Comparison of ENCODE assay signal across 28 cellular contexts in genomic region chr15:39393575-39394335, GRCh38.
DNase-seq lines count a peak whose midpoint lies in the region; ATAC-seq, FAIRE-seq and TF ChIP-seq lines count a peak whose summit lies in the region.
"Had no signal": no experiment of that assay in that cellular context is flagged by ENCODE, and none has a peak within 500 bp of the region (broad histone marks: within the 10 kb centered on the region; RNA-seq: fewer than 3 reads in every experiment).

No MANE protein-coding gene starts in this region.

- peak; percentile 34 for DNase-seq in ELR (ENCODE audit: low read depth)
- peak; percentile 16 for DNase-seq in OCI-M1 (lab: John Stamatoyannopoulos, UW)
- peak; percentile 28 for DNase-seq in endothelial cell of umbilical vein (ENCODE audit: low read depth, low spot score)
- DNase-seq in small intestine: peak; percentile 80
- DNase-seq in activated CD4-positive, alpha-beta T cell treated with anti-CD3 and anti-CD28 coated beads for 36 hours: no peak
- no peak for DNase-seq in MG63
- no peak for DNase-seq in SHP77 (lab: John Stamatoyannopoulos, UW)
- DNase-seq: activated CD4-positive, alpha-beta T cell treated with anti-CD3 and anti-CD28 coated beads, Interleukin-2, amount 50 U/mL, for 4 hours; activated gamma-delta T cell treated with Interleukin-2 at 50 U/mL for 16 hours; activated T-cell treated with anti-CD3 and anti-CD28 coated beads, Interleukin-2, amount 50 U/mL, for 48 hours; COR-L47; DMS79 treated with DMSO at 0.1 percent for 48 hours; effector memory CD4-positive, alpha-beta T cell; erythroblast; glutamatergic neuron; left ventricle myocardium superior; naive B cell; NCI-H446 treated with DMSO at 0.1 percent for 48 hours; NCI-H774; sigmoid colon; stimulated activated CD4-positive, alpha-beta T cell treated with anti-CD3 and anti-CD28 coated beads, Interleukin-4, amount 100 ng/mL, for 24 hours; tibial artery had no signal

- no peak for TF ChIP-seq POLR2A in endothelial cell of umbilical vein (IDR thresholded peaks at IDR 0.05; ENCODE audit: low read depth, low read length)

- H2AFZ ChIP-seq in endothelial cell of umbilical vein (ENCODE audit: low read depth, low read length): no peak overlapping the region

- H3K27me3 Mint-ChIP-seq in activated CD4-positive, alpha-beta T cell treated with anti-CD3 and anti-CD28 coated beads for 36 hours: peaks cover 8% of the 10 kb centered on the region
- H3K27me3 Mint-ChIP-seq: naive B cell had no signal

- no peak overlapping the region for H3K4me3 Mint-ChIP-seq in activated CD4-positive, alpha-beta T cell treated with anti-CD3 and anti-CD28 coated beads for 36 hours
- H3K4me3 Mint-ChIP-seq: naive B cell had no signal

- no peaks in the 10 kb centered on the region for H3K9me3 Mint-ChIP-seq in activated CD4-positive, alpha-beta T cell treated with anti-CD3 and anti-CD28 coated beads for 36 hours (ENCODE audit: low read depth)
- H3K9me3 Mint-ChIP-seq: naive B cell had no signal

- no TSS peak for BruUV-seq in endothelial cell of umbilical vein (replicated peaks; lab: Mats Ljungman, UMichigan)

- H3K36me3 ChIP-seq in endothelial cell of umbilical vein (ENCODE audit: control insufficient read depth in 2 of 2, extremely low read depth in 1 of 2, insufficient read depth in 2 of 2, low read length in 2 of 2) (no peaks in the 10 kb centered on the region), small intestine (ENCODE audit: control insufficient read depth in 2 of 2, insufficient read depth in 2 of 2, low read length in 2 of 2) (no peaks in the 10 kb centered on the region), MG63 (no peaks in the 10 kb centered on the region)
- H3K36me3 ChIP-seq: BLaER1 treated with 17β-estradiol and CSF1 and Interleukin-3, amounts not matched to agents 10 nM and 100 nM; sigmoid colon; tibial artery had no signal

- H3K27ac ChIP-seq in endothelial cell of umbilical vein (ENCODE audit: insufficient read depth, low read depth, low read length) (no peak overlapping the region), small intestine (ENCODE audit: low read depth in 1 of 2, low read length in 1 of 2) (no peak overlapping the region)
- H3K27ac ChIP-seq: BLaER1 treated with 17β-estradiol and CSF1 and Interleukin-3, amounts not matched to agents 10 nM and 100 nM; coronary artery; sigmoid colon; tibial artery had no signal

- FAIRE-seq in endothelial cell of umbilical vein (lab: Jason Lieb, UNC) (peak; percentile 33), small intestine (lab: Jason Lieb, UNC) (no peak)
- FAIRE-seq: islet of Langerhans, K562, TTC549 had no signal

- H3K27ac Mint-ChIP-seq in activated CD4-positive, alpha-beta T cell treated with anti-CD3 and anti-CD28 coated beads for 36 hours: no peak overlapping the region
- H3K27ac Mint-ChIP-seq: naive B cell, progenitor cell of endocrine pancreas had no signal

- H3K9me3 ChIP-seq in endothelial cell of umbilical vein (replicated peaks; ENCODE audit: control insufficient read depth, insufficient read depth, low read length): no peaks in the 10 kb centered on the region
- H3K9me3 ChIP-seq in small intestine (ENCODE audit: control insufficient read depth, low read depth): no peaks in the 10 kb centered on the region
- no peaks in the 10 kb centered on the region for H3K9me3 ChIP-seq in MG63
- H3K9me3 ChIP-seq: sigmoid colon, tibial artery had no signal

- no peak for TF ChIP-seq CTCF in endothelial cell of umbilical vein (IDR thresholded peaks at IDR 0.05; ENCODE audit: extremely low read depth in 1 of 2, insufficient read depth in 1 of 2, low read depth in 1 of 2, low read length in 2 of 2)

- H3K79me2 ChIP-seq in endothelial cell of umbilical vein (ENCODE audit: control insufficient read depth, insufficient read depth, low read length): no peaks in the 10 kb centered on the region

- H3K27me3 ChIP-seq in endothelial cell of umbilical vein (ENCODE audit: control insufficient read depth in 2 of 2, insufficient read depth in 2 of 2, low read length in 2 of 2): no peaks in the 10 kb centered on the region
- no peaks in the 10 kb centered on the region for H3K27me3 ChIP-seq in small intestine (ENCODE audit: control insufficient read depth in 2 of 2, insufficient read depth in 2 of 2, low read length in 2 of 2)
- H3K27me3 ChIP-seq in MG63: no peaks in the 10 kb centered on the region
- H3K27me3 ChIP-seq: BLaER1 treated with 17β-estradiol and CSF1 and Interleukin-3, amounts not matched to agents 10 nM and 100 nM; sigmoid colon; tibial artery had no signal

- intact Hi-C loops in endothelial cell of umbilical vein (cut with micrococcal nuclease): no loop called here
- intact Hi-C loops in activated CD4-positive, alpha-beta T cell treated with anti-CD3 and anti-CD28 coated beads for 36 hours (cut with DNase I, micrococcal nuclease): loop anchor here in 1 of 2 experiments (10.0 kb wide), 1 partner anchor 61 kb away; no protein-coding TSS in a partner anchor

- CTCF ChIA-PET in endothelial cell of umbilical vein (lab: Charles Lee): interaction anchor here (0.6 kb wide), 1 partner anchor 13 kb away, joined by 3 read pairs; no protein-coding TSS in a partner anchor
- CTCF ChIA-PET in activated CD4-positive, alpha-beta T cell treated with anti-CD3 and anti-CD28 coated beads for 36 hours (lab: Charles Lee): interaction anchor here (1.4 kb wide), 1 partner anchor 15 kb away, joined by 3 read pairs; no protein-coding TSS in a partner anchor

- POLR2A ChIA-PET in endothelial cell of umbilical vein (lab: Charles Lee): no interaction called here
- POLR2A ChIA-PET in activated CD4-positive, alpha-beta T cell treated with anti-CD3 and anti-CD28 coated beads for 36 hours (lab: Charles Lee): no interaction called here

- H3K4me1 ChIP-seq in endothelial cell of umbilical vein (ENCODE audit: control insufficient read depth, extremely low read depth, insufficient read depth, low read length) (peaks cover 18% of the 10 kb centered on the region), small intestine (ENCODE audit: control insufficient read depth in 2 of 2, insufficient read depth in 1 of 2, low read depth in 1 of 2, low read length in 1 of 2) (peaks cover 0 to 3% of the 10 kb centered on the region in 2 donors)
- H3K4me1 ChIP-seq: tibial artery had no signal

- no peak overlapping the region for H3K4me2 ChIP-seq in endothelial cell of umbilical vein (ENCODE audit: insufficient read depth, low read length)

- WGBS in small intestine, 3 donors: 6 to 45% (median 20%) methylated on average over 4 of the region's 4 CpGs

- no peak overlapping the region for H3K9ac ChIP-seq in endothelial cell of umbilical vein (replicated peaks; ENCODE audit: extremely low read depth, insufficient read depth, low read length)
- H3K9ac ChIP-seq: BLaER1 treated with 17β-estradiol and CSF1 and Interleukin-3, amounts not matched to agents 10 nM and 100 nM had no signal

- no peaks in the 10 kb centered on the region for H3K4me1 Mint-ChIP-seq in activated CD4-positive, alpha-beta T cell treated with anti-CD3 and anti-CD28 coated beads for 36 hours
- H3K4me1 Mint-ChIP-seq: naive B cell had no signal

- H3K36me3 Mint-ChIP-seq in activated CD4-positive, alpha-beta T cell treated with anti-CD3 and anti-CD28 coated beads for 36 hours (ENCODE audit: low read depth): no peaks in the 10 kb centered on the region
- H3K36me3 Mint-ChIP-seq: naive B cell had no signal

- dilution Hi-C loops in endothelial cell of umbilical vein (cut with MboI; ENCODE audit: extremely low pct_ligation_motif_present, low sequenced_read_pairs): no loop called here

- H3K9me1 ChIP-seq in endothelial cell of umbilical vein (replicated peaks; ENCODE audit: control insufficient read depth, extremely low read depth, insufficient read depth, low read length): no peaks in the 10 kb centered on the region

- ATAC-seq in activated CD4-positive, alpha-beta T cell treated with anti-CD3 and anti-CD28 coated beads for 36 hours: no peak
- ATAC-seq: K562 had no signal

- H3K4me3 ChIP-seq in endothelial cell of umbilical vein (replicated peaks in 1 of 3; ENCODE audit: insufficient read depth in 1 of 3, low read depth in 1 of 3, low read length in 3 of 3): no peak overlapping the region
- H3K4me3 ChIP-seq in small intestine (ENCODE audit: low read depth in 1 of 2, low read length in 2 of 2): no peak overlapping the region
- H3K4me3 ChIP-seq in MG63: no peak overlapping the region
- H3K4me3 ChIP-seq: BLaER1 treated with 17β-estradiol and CSF1 and Interleukin-3, amounts not matched to agents 10 nM and 100 nM; coronary artery; K562; sigmoid colon; tibial artery had no signal

- H4K20me1 ChIP-seq in endothelial cell of umbilical vein (replicated peaks; ENCODE audit: control insufficient read depth, extremely low read depth, insufficient read depth, low read length): no peaks in the 10 kb centered on the region
- H4K20me1 ChIP-seq: BLaER1 treated with 17β-estradiol and CSF1 and Interleukin-3, amounts not matched to agents 10 nM and 100 nM had no signal

TF ChIP-seq in endothelial cell of umbilical vein, 7 proteins besides CTCF, POLR2A, EP300 and RAD21:
- TF ChIP-seq JUN (IDR thresholded peaks at IDR 0.05; ENCODE audit: borderline replicate concordance, insufficient read depth, insufficient read length, low read depth): no peak
- no peak for TF ChIP-seq POLR2AphosphoS5 (IDR thresholded peaks at IDR 0.05; ENCODE audit: insufficient read depth, low read depth, low read length)
- TF ChIP-seq MAX (IDR thresholded peaks at IDR 0.05; ENCODE audit: insufficient read depth, insufficient read length): no peak
- TF ChIP-seq FOS (IDR thresholded peaks at IDR 0.05; ENCODE audit: borderline replicate concordance, insufficient read depth, low read length): peak; percentile 16
- TF ChIP-seq MYC (IDR thresholded peaks at IDR 0.05; ENCODE audit: low read depth, low read length): no peak
- peak; percentile 70 for TF ChIP-seq GATA2 (IDR thresholded peaks at IDR 0.05; ENCODE audit: insufficient read depth, insufficient read length, low read depth, low read length)
- no peak for TF ChIP-seq EZH2 (IDR thresholded peaks at IDR 0.05; ENCODE audit: borderline replicate concordance, low read depth, low read length, severe bottlenecking)
TF ChIP-seq in endothelial cell of umbilical vein: peak in this region for 2.

Comparison
In these comparisons a context has a peak if more than half of its experiments do, and no peak if none do; other contexts are left out.
1. DNase-seq: peak in ELR (single experiment), OCI-M1 (single experiment), endothelial cell of umbilical vein (single experiment) and small intestine (single experiment); none in activated CD4-positive, alpha-beta T cell treated with anti-CD3 and anti-CD28 coated beads for 36 hours (single experiment), MG63 (single experiment) and SHP77 (0 of 2).